Comparison of ENCODE assay signal across 21 cellular contexts in the genomic region with DNA sequence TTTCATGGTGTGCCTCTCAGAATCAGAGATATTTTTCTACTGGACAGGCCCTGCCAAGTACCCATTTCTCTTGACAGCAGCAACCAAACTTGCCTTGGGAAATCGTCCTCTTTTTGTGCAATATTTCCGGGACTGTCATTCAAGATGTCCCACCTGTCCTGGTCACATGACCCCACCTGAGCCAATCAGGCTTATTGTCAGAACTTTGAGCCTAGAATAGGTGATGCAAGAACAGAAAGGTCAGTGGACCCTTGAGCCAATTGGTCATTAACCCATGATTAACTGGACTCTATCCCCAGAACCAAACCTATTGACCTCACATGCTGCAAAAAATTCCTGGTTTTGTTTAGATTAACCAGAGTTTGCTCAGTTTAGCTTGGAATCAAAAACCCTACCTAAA.
"Had no signal": no experiment of that assay in that cellular context is flagged by ENCODE, and none has a peak within 500 bp of the region (broad histone marks: within the 10 kb centered on the region; RNA-seq: fewer than 3 reads in every experiment).

No MANE protein-coding gene starts in this region.

- FAIRE-seq: colon, kidney had no signal

- H3K36me3 ChIP-seq: gastrocnemius medialis, left ventricle myocardium inferior, lower lobe of right lung, prostate gland, right atrium auricular region, sigmoid colon, stomach, thyroid gland had no signal

- H3K27ac ChIP-seq: dorsolateral prefrontal cortex, gastrocnemius medialis, left ventricle myocardium inferior, lower lobe of right lung, prostate gland, right atrium auricular region, sigmoid colon, stomach, thyroid gland had no signal

- ATAC-seq: gastrocnemius medialis; lower lobe of right lung; naive thymus-derived CD8-positive, alpha-beta T cell; stimulated activated effector memory CD8-positive, alpha-beta T cell treated with anti-CD3 and anti-CD28 coated beads, Interleukin-12 subunit alpha, Interleukin-12 subunit beta, amount 100 ng/mL, for 72 hours had no signal

- H3K9me3 ChIP-seq: gastrocnemius medialis, lower lobe of right lung, prostate gland, right atrium auricular region, sigmoid colon, stomach, thyroid gland had no signal

- H3K4me1 ChIP-seq: gastrocnemius medialis, left ventricle myocardium inferior, lower lobe of right lung, prostate gland, right atrium auricular region, sigmoid colon, stomach, thyroid gland had no signal

- H3K27me3 ChIP-seq: gastrocnemius medialis, right atrium auricular region, sigmoid colon, stomach, thyroid gland had no signal

- H3K4me3 ChIP-seq: dorsolateral prefrontal cortex, gastrocnemius medialis, left ventricle myocardium inferior, lower lobe of right lung, prostate gland, right atrium auricular region, sigmoid colon, stomach, thyroid gland had no signal

- DNase-seq: dorsolateral prefrontal cortex; effector CD4-positive, alpha-beta T cell; foreskin fibroblast; gastrocnemius medialis; head of caudate nucleus; kidney; left ventricle myocardium inferior; lower lobe of right lung; naive thymus-derived CD8-positive, alpha-beta T cell; nephron progenitor cell; nucleus accumbens; sigmoid colon; stimulated activated CD4-positive, alpha-beta T cell treated with anti-CD3 and anti-CD28 coated beads, Interleukin-2, amount 100 ng/mL, for 24 hours; stimulated activated CD4-positive, alpha-beta T cell treated with anti-CD3 and anti-CD28 coated beads, Interleukin-4, amount 100 ng/mL, for 24 hours; stimulated activated naive CD4-positive, alpha-beta T cell treated with Interleukin-2 at 50 U/mL for 16 hours; stomach; thyroid gland had no signal
